In the genomic region with DNA sequence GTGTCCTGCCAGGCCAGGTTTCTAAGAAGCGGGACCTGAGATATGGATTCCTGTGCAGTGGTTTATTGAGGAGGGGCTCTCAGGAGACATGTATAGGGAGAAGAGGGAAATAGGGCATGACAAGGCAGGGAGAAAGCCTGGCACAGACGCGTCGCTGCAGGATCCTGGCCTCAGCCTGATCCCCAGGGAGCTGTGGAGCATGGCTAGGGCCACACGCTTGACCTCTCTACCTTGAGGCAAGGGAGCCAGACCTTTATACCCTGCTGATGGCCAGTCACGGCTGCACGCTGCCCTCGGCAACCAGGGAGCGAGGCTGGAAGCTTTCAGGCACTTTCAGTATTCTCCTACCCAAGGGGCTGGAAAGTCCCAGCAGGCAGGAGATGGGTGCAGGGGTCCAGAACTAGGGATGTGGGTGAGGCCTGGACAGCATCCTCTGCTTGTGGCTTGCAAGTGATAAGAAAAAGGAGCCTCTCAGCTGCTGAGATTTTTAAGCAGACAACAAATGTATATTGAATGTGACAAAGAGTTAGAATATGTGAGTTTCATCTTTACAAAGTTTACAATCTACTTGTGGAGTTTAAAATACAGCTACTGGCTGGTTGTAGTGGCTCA, we compare ENCODE assay signal across 30 cellular contexts. TPM values are rescaled to one million over a fixed set of nuclear protein-coding genes. Genes with fewer than 3 reads are reported as not detected.
DNase-seq lines count a peak whose midpoint lies in the region; ATAC-seq, FAIRE-seq and TF ChIP-seq lines count a peak whose summit lies in the region.
"Had no signal": no experiment of that assay in that cellular context is flagged by ENCODE, and none has a peak within 500 bp of the region (broad histone marks: within the 10 kb centered on the region; RNA-seq: fewer than 3 reads in every experiment).

No MANE protein-coding gene starts in this region.

- H3K9me3 ChIP-seq in NT2/D1 (ENCODE audit: insufficient read depth, low read length) (no peaks in the 10 kb centered on the region), kidney (ENCODE audit: control insufficient read depth in 1 of 2, low read length in 2 of 2) (no peaks in the 10 kb centered on the region), neural progenitor cell (ENCODE audit: low read depth) (no peaks in the 10 kb centered on the region), uterus (no peaks in the 10 kb centered on the region)
- H3K9me3 ChIP-seq: BE2C, SJCRH30 had no signal

- no peak overlapping the region for H3K4me3 ChIP-seq in NT2/D1 (ENCODE audit: insufficient read length, low read depth)
- no peak overlapping the region for H3K4me3 ChIP-seq in kidney (ENCODE audit: low read length in 2 of 2)
- no peak overlapping the region for H3K4me3 ChIP-seq in neural progenitor cell
- no peak overlapping the region for H3K4me3 ChIP-seq in uterus
- H3K4me3 ChIP-seq: SJCRH30 had no signal

- H3K27me3 ChIP-seq in NT2/D1 (ENCODE audit: insufficient read depth, insufficient read length) (no peaks in the 10 kb centered on the region), neural progenitor cell (no peaks in the 10 kb centered on the region), uterus (no peaks in the 10 kb centered on the region)
- H3K27me3 ChIP-seq: BE2C, SJCRH30 had no signal

- H3K36me3 ChIP-seq in NT2/D1 (ENCODE audit: insufficient read depth, insufficient read length, low read length) (no peaks in the 10 kb centered on the region), kidney (ENCODE audit: control insufficient read depth in 1 of 2, insufficient read depth in 2 of 2, low read length in 2 of 2) (no peaks in the 10 kb centered on the region), neural progenitor cell (no peaks in the 10 kb centered on the region), uterus (no peaks in the 10 kb centered on the region)
- H3K36me3 ChIP-seq: BE2C, SJCRH30 had no signal

- no peak overlapping the region for H3K27ac Mint-ChIP-seq in activated CD4-positive, alpha-beta T cell treated with anti-CD3 and anti-CD28 coated beads, Interleukin-2, amount 10 ng/mL, durations not matched to agents 24 days and 14 days
- peak overlapping the region; percentile 32 for H3K27ac Mint-ChIP-seq in neural progenitor cell

- TF ChIP-seq POLR2A in uterus (IDR thresholded peaks at IDR 0.05): no peak

- no peaks in the 10 kb centered on the region for H3K9me3 Mint-ChIP-seq in activated CD4-positive, alpha-beta T cell treated with anti-CD3 and anti-CD28 coated beads, Interleukin-2, amount 10 ng/mL, durations not matched to agents 24 days and 14 days
- peaks cover 2% of the 10 kb centered on the region for H3K9me3 Mint-ChIP-seq in neural progenitor cell
- H3K9me3 Mint-ChIP-seq in activated T-cell treated with anti-CD3 and anti-CD28 coated beads, Interleukin-2, amount 50 U/mL, for 4 hours: no peaks in the 10 kb centered on the region
- H3K9me3 Mint-ChIP-seq: CD4-positive, alpha-beta memory T cell had no signal

- H3K27me3 Mint-ChIP-seq in activated CD4-positive, alpha-beta T cell treated with anti-CD3 and anti-CD28 coated beads, Interleukin-2, amount 10 ng/mL, durations not matched to agents 24 days and 14 days: peaks cover 16% of the 10 kb centered on the region
- H3K27me3 Mint-ChIP-seq in neural progenitor cell (ENCODE audit: insufficient read depth, low read depth): peaks cover 14% of the 10 kb centered on the region
- H3K27me3 Mint-ChIP-seq in activated T-cell treated with anti-CD3 and anti-CD28 coated beads, Interleukin-2, amount 50 U/mL, for 4 hours (ENCODE audit: low read depth): no peaks in the 10 kb centered on the region
- H3K27me3 Mint-ChIP-seq: CD4-positive, alpha-beta memory T cell had no signal

- H3K4me1 Mint-ChIP-seq in activated CD4-positive, alpha-beta T cell treated with anti-CD3 and anti-CD28 coated beads, Interleukin-2, amount 10 ng/mL, durations not matched to agents 24 days and 14 days: peaks cover 42% of the 10 kb centered on the region
- peaks cover 62% of the 10 kb centered on the region for H3K4me1 Mint-ChIP-seq in neural progenitor cell
- H3K4me1 Mint-ChIP-seq in activated T-cell treated with anti-CD3 and anti-CD28 coated beads, Interleukin-2, amount 50 U/mL, for 4 hours (ENCODE audit: low read depth): peaks cover 41% of the 10 kb centered on the region

- H3K27ac ChIP-seq in kidney (ENCODE audit: low read depth in 2 of 2, low read length in 2 of 2): peak overlapping the region in 1 of 2 donors; percentile 1
- H3K27ac ChIP-seq in neural progenitor cell: no peak overlapping the region
- H3K27ac ChIP-seq in uterus: no peak overlapping the region

- H3F3A ChIP-seq in neural progenitor cell (ENCODE audit: low read depth): no peaks in the 10 kb centered on the region

- H2AFZ ChIP-seq in neural progenitor cell (replicated peaks): no peak overlapping the region

- intact Hi-C loops in activated CD4-positive, alpha-beta T cell treated with anti-CD3 and anti-CD28 coated beads, Interleukin-2, amount 10 ng/mL, durations not matched to agents 24 days and 14 days (cut with micrococcal nuclease): no loop called here
- intact Hi-C loops in kidney (cut with DNase I): no loop called here
- intact Hi-C loops in uterus (cut with DNase I; ENCODE audit: low total_unique reads): no loop called here

- no peak overlapping the region for H3K4me2 ChIP-seq in neural progenitor cell

- no peaks in the 10 kb centered on the region for H4K20me1 ChIP-seq in neural progenitor cell (ENCODE audit: low read depth)

- no peaks in the 10 kb centered on the region for H3K36me3 Mint-ChIP-seq in activated CD4-positive, alpha-beta T cell treated with anti-CD3 and anti-CD28 coated beads, Interleukin-2, amount 10 ng/mL, durations not matched to agents 24 days and 14 days (ENCODE audit: low read depth)
- H3K36me3 Mint-ChIP-seq in neural progenitor cell: no peaks in the 10 kb centered on the region
- no peaks in the 10 kb centered on the region for H3K36me3 Mint-ChIP-seq in activated T-cell treated with anti-CD3 and anti-CD28 coated beads, Interleukin-2, amount 50 U/mL, for 4 hours (ENCODE audit: insufficient read depth)
- H3K36me3 Mint-ChIP-seq: CD4-positive, alpha-beta memory T cell had no signal

- DNase-seq in activated CD4-positive, alpha-beta T cell treated with anti-CD3 and anti-CD28 coated beads, Interleukin-2, amount 10 ng/mL, durations not matched to agents 24 days and 14 days: peak; percentile 67
- DNase-seq in activated CD4-positive, alpha-beta T cell treated with anti-CD3 and anti-CD28 coated beads, Interleukin-2, amount 50 U/mL, for 1 hour: no peak
- no peak for DNase-seq in NT2/D1 (ENCODE audit: low read depth, low spot score)
- DNase-seq in kidney: peak; percentile 59
- DNase-seq in neural progenitor cell (ENCODE audit: low spot score): no peak
- DNase-seq in activated T-cell treated with anti-CD3 and anti-CD28 coated beads, Interleukin-2, amount 50 U/mL, for 4 hours: no peak
- no peak for DNase-seq in uterus
- DNase-seq: 8988T; ACHN; BE2C; CD4-positive, alpha-beta memory T cell; COR-L47; DMS79; EL; GDM1; NCI-H1048; NCI-H1417 treated with DMSO at 0.1 percent for 48 hours; NCI-H187; NCI-H2081 treated with DMSO at 0.1 percent for 48 hours; NCI-H2171; NCI-H345; NCI-H524; NCI-H748 treated with DMSO at 0.1 percent for 48 hours; PC-3; SJCRH30 had no signal

- H3K4me1 ChIP-seq in NT2/D1 (ENCODE audit: insufficient read depth, insufficient read length): peaks cover 2% of the 10 kb centered on the region
- peaks cover 15 to 21% of the 10 kb centered on the region in 2 donors for H3K4me1 ChIP-seq in kidney (ENCODE audit: control insufficient read depth in 1 of 2, insufficient read depth in 1 of 2, low read depth in 1 of 2, low read length in 2 of 2)
- H3K4me1 ChIP-seq in neural progenitor cell: no peaks in the 10 kb centered on the region
- peaks cover 7 to 8% of the 10 kb centered on the region in 2 donors for H3K4me1 ChIP-seq in uterus

- ATAC-seq in HG03439 (IDR thresholded peaks at IDR 0.05; ENCODE audit: unreplicated experiment): no peak
- no peak for ATAC-seq in activated T-cell treated with anti-CD3 and anti-CD28 coated beads, Interleukin-2, amount 50 U/mL, for 4 hours
- ATAC-seq: HCT116, PC-3, Right ventricle myocardium inferior, SK-N-SH treated with all-trans-retinoic acid at 6 μM for 48 hours had no signal

- H3K9ac ChIP-seq in NT2/D1 (ENCODE audit: insufficient read length, low read depth) (peak overlapping the region; percentile 24), kidney (ENCODE audit: low read length in 2 of 2) (no peak overlapping the region), neural progenitor cell (no peak overlapping the region)

- TF ChIP-seq CTCF in kidney (IDR thresholded peaks at IDR 0.05; ENCODE audit: borderline replicate concordance, extremely low read depth, insufficient read depth) (no peak), neural progenitor cell (IDR thresholded peaks at IDR 0.05) (no peak), uterus (IDR thresholded peaks at IDR 0.05) (no peak)

- H3K79me2 ChIP-seq in neural progenitor cell (ENCODE audit: low read depth): no peaks in the 10 kb centered on the region

- no peak overlapping the region for H3K4me3 Mint-ChIP-seq in activated CD4-positive, alpha-beta T cell treated with anti-CD3 and anti-CD28 coated beads, Interleukin-2, amount 10 ng/mL, durations not matched to agents 24 days and 14 days
- no peak overlapping the region for H3K4me3 Mint-ChIP-seq in neural progenitor cell
- H3K4me3 Mint-ChIP-seq in activated T-cell treated with anti-CD3 and anti-CD28 coated beads, Interleukin-2, amount 50 U/mL, for 4 hours: no peak overlapping the region

- no peak for FAIRE-seq in kidney (lab: Jason Lieb, UNC)
- FAIRE-seq: GM12891 had no signal

RNA-seq across cellular contexts. Expression of a gene that starts 10.0 kb away (rescaled TPM):
- total RNA-seq in activated CD4-positive, alpha-beta T cell treated with anti-CD3 and anti-CD28 coated beads, Interleukin-2, amount 10 ng/mL, durations not matched to agents 24 days and 14 days: 36.7 and 36.9 TPM in 2 replicates
- total RNA-seq in kidney (76.6 TPM), neural progenitor cell (ENCODE audit: low replicate concordance) (15.9 and 25.3 TPM in 2 replicates), uterus (10 to 100 TPM; 38.2 to 70.7 (median 52.5) TPM)
- 13.7 TPM for polyA plus RNA-seq in kidney (ENCODE audit: insufficient read depth, low read depth, low replicate concordance)
- total RNA-seq in activated T-cell treated with anti-CD3 and anti-CD28 coated beads, Interleukin-2, amount 50 U/mL, for 4 hours: 10 to 100 TPM; 28.9 to 32.1 (median 31.0) TPM

RNA-seq across cellular contexts. Expression of a gene that starts 20.4 kb away (rescaled TPM):
- total RNA-seq in activated CD4-positive, alpha-beta T cell treated with anti-CD3 and anti-CD28 coated beads, Interleukin-2, amount 10 ng/mL, durations not matched to agents 24 days and 14 days: 470 and 474 TPM in 2 replicates
- 122 TPM for total RNA-seq in kidney
- polyA plus RNA-seq in kidney (ENCODE audit: insufficient read depth, low read depth, low replicate concordance): 136 TPM
- 46.9 and 93.7 TPM in 2 replicates for total RNA-seq in neural progenitor cell (ENCODE audit: low replicate concordance)
- 100 to 1,000 TPM; 209 to 331 (median 274) TPM for total RNA-seq in activated T-cell treated with anti-CD3 and anti-CD28 coated beads, Interleukin-2, amount 50 U/mL, for 4 hours
- total RNA-seq in uterus: 10 to 100 TPM; 19.1 to 66.9 (median 29.4) TPM

Comparison
In these comparisons a context has a peak if more than half of its experiments do, and no peak if none do; other contexts are left out.
1. DNase-seq: peak in activated CD4-positive, alpha-beta T cell treated with anti-CD3 and anti-CD28 coated beads, Interleukin-2, amount 10 ng/mL, durations not matched to agents 24 days and 14 days (single experiment) and kidney (single experiment); none in activated CD4-positive, alpha-beta T cell treated with anti-CD3 and anti-CD28 coated beads, Interleukin-2, amount 50 U/mL, for 1 hour (single experiment), NT2/D1 (single experiment), neural progenitor cell (single experiment), activated T-cell treated with anti-CD3 and anti-CD28 coated beads, Interleukin-2, amount 50 U/mL, for 4 hours (single experiment) and uterus (0 of 2).